In genomic region chr3:49721861-49722781, GRCh38 we compare ENCODE assay signal across 8 cellular contexts. TPM values are rescaled to one million over a fixed set of nuclear protein-coding genes. Genes with fewer than 3 reads are reported as not detected.
DNase-seq lines count a peak whose midpoint lies in the region; ATAC-seq and TF ChIP-seq lines count a peak whose summit lies in the region.

No MANE protein-coding gene starts in this region.

- POLR2A ChIA-PET in A673 (lab: Charles Lee; ENCODE audit: low non-redundant PET) (no interaction called here), HEK293 (lab: Yijun Ruan, JAX) (interaction anchor here (0.5 to 1.2 kb wide), 3 partner anchors 64 to 1111 kb away, joined by 5 to 7 read pairs (median 6); partner anchors contain the start of gene IP6K1)

- no peak for DNase-seq in A673 (ENCODE audit: low spot score)

- peak overlapping the region; percentile 83 for H3K4me3 ChIP-seq in A673 (ENCODE audit: low read depth, low read length, poor library complexity, severe bottlenecking)
- no peak overlapping the region; the same call in 1 of the 2 replicates for H3K4me3 ChIP-seq in HEK293 (ENCODE audit: low read depth, low read length)
- peak overlapping the region; percentile 91 to 98 for H3K4me3 ChIP-seq in mucosa of rectum (ENCODE audit: low read length in 2 of 2)

- ATAC-seq in GM21723 (IDR thresholded peaks at IDR 0.05; ENCODE audit: unreplicated experiment) = no peak
- ATAC-seq in HG02571 (IDR thresholded peaks at IDR 0.05; ENCODE audit: unreplicated experiment) = no peak
- no peak for ATAC-seq in HG03565 (IDR thresholded peaks at IDR 0.05; ENCODE audit: unreplicated experiment)
- ATAC-seq in GM21515 (IDR thresholded peaks at IDR 0.05; ENCODE audit: unreplicated experiment) = no peak

- peaks cover 45% of the 10 kb centered on the region for H3K4me1 Mint-ChIP-seq in brain

- H3K27ac Mint-ChIP-seq in brain = peak overlapping the region in 4 of 5 experiments; percentile 73 to 98 (median 86)

- H3K9ac ChIP-seq in mucosa of rectum (ENCODE audit: low read depth in 1 of 2, low read length in 2 of 2) = peak overlapping the region; percentile 99 to 100

- TF ChIP-seq CTCF in A673 (conservative IDR thresholded peaks at IDR 0.05; ENCODE audit: low read depth, low read length) (no peak), HEK293 (tag by site-specific recombination; IDR thresholded peaks at IDR 0.05) (no peak), brain (conservative IDR thresholded peaks at IDR 0.05) (no peak)

- H3K27me3 ChIP-seq in A673 (replicated peaks; ENCODE audit: insufficient read depth, low read depth, low read length, poor library complexity) (no peaks in the 10 kb centered on the region), mucosa of rectum (ENCODE audit: control insufficient read depth in 2 of 2, insufficient read depth in 2 of 2, low read length in 2 of 2) (no peaks in the 10 kb centered on the region)

- intact Hi-C loops in A673 (cut with micrococcal nuclease; ENCODE audit: unreplicated experiment) = loop anchor here (10.0 kb wide), 1 partner anchor 123 kb away; no protein-coding TSS in a partner anchor

- CTCF ChIA-PET in A673 (lab: Charles Lee) = no interaction called here
- CTCF ChIA-PET in HEK293 (lab: Yijun Ruan, JAX) = no interaction called here

- no peaks in the 10 kb centered on the region for H3K9me3 Mint-ChIP-seq in brain

- H3K4me3 Mint-ChIP-seq in brain = peak overlapping the region; percentile 93 to 95 (median 94)

- H3K4me1 ChIP-seq in A673 (ENCODE audit: insufficient read depth, low read length, poor library complexity, severe bottlenecking) = no peaks in the 10 kb centered on the region
- no peaks in the 10 kb centered on the region for H3K4me1 ChIP-seq in HEK293 (ENCODE audit: control insufficient read depth, insufficient read depth, low read length)
- peaks cover 36 to 42% of the 10 kb centered on the region in 2 donors for H3K4me1 ChIP-seq in mucosa of rectum (ENCODE audit: control insufficient read depth in 2 of 2, insufficient read depth in 2 of 2, low read length in 2 of 2)

- H3K9me3 ChIP-seq in A673 (ENCODE audit: low read depth, low read length, poor library complexity, severe bottlenecking) (no peaks in the 10 kb centered on the region), HEK293 (ENCODE audit: control insufficient read depth, insufficient read depth, low read depth, low read length) (no peaks in the 10 kb centered on the region), mucosa of rectum (ENCODE audit: control insufficient read depth in 2 of 2, low read length in 2 of 2) (no peaks in the 10 kb centered on the region)

- peaks cover 9% of the 10 kb centered on the region for H3K36me3 Mint-ChIP-seq in brain

- H3K27me3 Mint-ChIP-seq in brain = peaks cover 7% of the 10 kb centered on the region

- H3K36me3 ChIP-seq in A673 (ENCODE audit: insufficient read depth, low read length, poor library complexity, severe bottlenecking) = peaks cover 5% of the 10 kb centered on the region
- H3K36me3 ChIP-seq in HEK293 (ENCODE audit: control insufficient read depth in 2 of 2, insufficient read depth in 1 of 2, low read length in 2 of 2) = peaks cover 0 to 76% of the 10 kb centered on the region in 2 experiments; a peak in 1 of 3 replicates
- peaks cover 22 to 36% of the 10 kb centered on the region in 2 donors for H3K36me3 ChIP-seq in mucosa of rectum (ENCODE audit: control insufficient read depth in 2 of 2, insufficient read depth in 2 of 2, low read length in 2 of 2)

- H3K27ac ChIP-seq in A673 (ENCODE audit: low read depth, low read length, poor library complexity, severe bottlenecking) (no peak overlapping the region), HEK293 (ENCODE audit: extremely low read depth, low read depth, low read length) (no peak overlapping the region), mucosa of rectum (ENCODE audit: low read depth in 2 of 2, low read length in 2 of 2) (peak overlapping the region; percentile 98 to 99)

- BruUV-seq in A673 (replicated peaks; lab: Mats Ljungman, UMichigan) = no TSS peak

TF ChIP-seq in HEK293, 187 proteins besides CTCF, POLR2A, EP300 and RAD21:
- TF ChIP-seq WT1 (tag by site-specific recombination; IDR thresholded peaks at IDR 0.05) (no peak), ZNF558 (tag by site-specific recombination; IDR thresholded peaks at IDR 0.05) (no peak), SCRT2 (tag by site-specific recombination; IDR thresholded peaks at IDR 0.05) (peak; percentile 85), SCRT1 (tag by site-specific recombination; IDR thresholded peaks at IDR 0.05; ENCODE audit: borderline replicate concordance) (peak; percentile 59; the same call in 1 of the 2 replicates), ZNF398 (tag by site-specific recombination; IDR thresholded peaks at IDR 0.05) (no peak)

RNA-seq across cellular contexts. Expression of gene GMPPB, which starts 1.6 kb away (rescaled TPM):
- 15.2 and 16.6 TPM in 2 replicates for total RNA-seq in A673 (2021)
- polyA plus RNA-seq in brain (ENCODE audit: insufficient read depth, low read depth, low replicate concordance) = 10.8 TPM

RNA-seq across cellular contexts. Expression of gene AMIGO3, which starts 2.6 kb away (rescaled TPM):
- 0.28 TPM in 1 of 2 replicates, not detected in the other for total RNA-seq in A673 (2021)
- 2.0 TPM for polyA plus RNA-seq in brain (ENCODE audit: insufficient read depth, low read depth, low replicate concordance)

RNA-seq across cellular contexts. Expression of gene RNF123, which starts 32.8 kb away (rescaled TPM):
- total RNA-seq in A673 (2021) = 31.0 and 31.5 TPM in 2 replicates
- 33.9 TPM for polyA plus RNA-seq in brain (ENCODE audit: insufficient read depth, low read depth, low replicate concordance)

RNA-seq across cellular contexts. Expression of gene MST1, which starts 32.8 kb away (rescaled TPM):
- 3.7 and 4.5 TPM in 2 replicates for total RNA-seq in A673 (2021)
- 2.2 TPM for polyA plus RNA-seq in brain (ENCODE audit: insufficient read depth, low read depth, low replicate concordance)

RNA-seq across cellular contexts. Expression of gene APEH, which starts 48.0 kb away (rescaled TPM):
- 64.9 and 67.4 TPM in 2 replicates for total RNA-seq in A673 (2021)
- polyA plus RNA-seq in brain (ENCODE audit: insufficient read depth, low read depth, low replicate concordance) = 74.0 TPM

Comparison
In these comparisons a context has a peak if more than half of its experiments do, and no peak if none do; other contexts are left out.
1. H3K27ac ChIP-seq: peak in mucosa of rectum (2 of 2); none in A673 (single experiment) and HEK293 (single experiment).